Comparison of ENCODE assay signal across 27 cellular contexts in genomic region chr4:8781641-8782040, GRCh38.
"Had no signal": no experiment of that assay in that cellular context is flagged by ENCODE, and none has a peak within 500 bp of the region (broad histone marks: within the 10 kb centered on the region; RNA-seq: fewer than 3 reads in every experiment).

No MANE protein-coding gene starts in this region.

- H3K27ac ChIP-seq: ovary, parathyroid adenoma, psoas muscle, right lobe of liver, sigmoid colon, stomach, thoracic aorta, thyroid gland, tibial nerve, upper lobe of left lung, vagina had no signal

- H3K4me1 Mint-ChIP-seq: natural killer cell; nephron; stimulated activated effector memory CD8-positive, alpha-beta T cell treated with anti-CD3 and anti-CD28 coated beads, Interleukin-12 subunit alpha, Interleukin-12 subunit beta, amount 100 ng/mL, for 72 hours; stimulated activated naive B cell treated with anti-CD40 and anti-IgM and Interleukin-4, amounts not matched to agents 10 μg/mL and 1 μg/mL and 100 μg/mL, for 72 hours had no signal

- H3K4me3 ChIP-seq: ovary, psoas muscle, right lobe of liver, sigmoid colon, stomach, thoracic aorta, thyroid gland, tibial nerve, upper lobe of left lung, vagina had no signal

- H3K36me3 Mint-ChIP-seq: natural killer cell; stimulated activated effector memory CD8-positive, alpha-beta T cell treated with anti-CD3 and anti-CD28 coated beads, Interleukin-12 subunit alpha, Interleukin-12 subunit beta, amount 100 ng/mL, for 72 hours; stimulated activated naive B cell treated with anti-CD40 and anti-IgM and Interleukin-4, amounts not matched to agents 10 μg/mL and 1 μg/mL and 100 μg/mL, for 72 hours had no signal

- ATAC-seq: natural killer cell; psoas muscle; right cardiac atrium; right lobe of liver; stimulated activated effector memory CD8-positive, alpha-beta T cell treated with anti-CD3 and anti-CD28 coated beads, Interleukin-12 subunit alpha, Interleukin-12 subunit beta, amount 100 ng/mL, for 72 hours; stimulated activated naive B cell treated with anti-CD40 and anti-IgM and Interleukin-4, amounts not matched to agents 10 μg/mL and 1 μg/mL and 100 μg/mL, for 72 hours had no signal

- H3K27me3 Mint-ChIP-seq: stimulated activated naive CD8-positive, alpha-beta T cell treated with anti-CD3 and anti-CD28 coated beads, Interleukin-15, Interleukin-2, amounts not matched to agents 100 ng/mL and 50 ng/mL, for 24 hours had no signal

- H3K27ac Mint-ChIP-seq: natural killer cell; nephron; progenitor cell of endocrine pancreas; stimulated activated effector memory CD8-positive, alpha-beta T cell treated with anti-CD3 and anti-CD28 coated beads, Interleukin-12 subunit alpha, Interleukin-12 subunit beta, amount 100 ng/mL, for 72 hours; stimulated activated naive B cell treated with anti-CD40 and anti-IgM and Interleukin-4, amounts not matched to agents 10 μg/mL and 1 μg/mL and 100 μg/mL, for 72 hours; stimulated activated naive CD8-positive, alpha-beta T cell treated with anti-CD3 and anti-CD28 coated beads, Interleukin-15, Interleukin-2, amounts not matched to agents 100 ng/mL and 50 ng/mL, for 24 hours had no signal

- H3K9me3 Mint-ChIP-seq: natural killer cell; nephron; stimulated activated effector memory CD8-positive, alpha-beta T cell treated with anti-CD3 and anti-CD28 coated beads, Interleukin-12 subunit alpha, Interleukin-12 subunit beta, amount 100 ng/mL, for 72 hours; stimulated activated naive B cell treated with anti-CD40 and anti-IgM and Interleukin-4, amounts not matched to agents 10 μg/mL and 1 μg/mL and 100 μg/mL, for 72 hours; stimulated activated naive CD8-positive, alpha-beta T cell treated with anti-CD3 and anti-CD28 coated beads, Interleukin-15, Interleukin-2, amounts not matched to agents 100 ng/mL and 50 ng/mL, for 24 hours had no signal

- DNase-seq: natural killer cell; occipital lobe; ovary; psoas muscle; right lobe of liver; sigmoid colon; small intestine; stimulated activated CD4-positive, alpha-beta T cell treated with anti-CD3 and anti-CD28 coated beads, Interleukin-15, amount 100 ng/mL, for 24 hours; stimulated activated CD4-positive, alpha-beta T cell treated with anti-CD3 and anti-CD28 coated beads, Interleukin-2, amount 100 ng/mL, for 24 hours; stimulated activated CD4-positive, alpha-beta T cell treated with anti-CD3 and anti-CD28 coated beads, Interleukin-2, amount 100 ng/mL, for 48 hours; stimulated activated CD4-positive, alpha-beta T cell treated with anti-CD3 and anti-CD28 coated beads, Interleukin-4, amount 100 ng/mL, for 24 hours; stimulated activated naive B cell treated with anti-CD40 and anti-IgM and Interleukin-4, amounts not matched to agents 10 μg/mL and 1 μg/mL and 100 μg/mL, for 72 hours; stimulated activated naive CD4-positive, alpha-beta T cell treated with Interleukin-2 at 50 U/mL for 16 hours; stomach; thyroid gland; trophoblast cell had no signal

- H3K79me2 ChIP-seq: parathyroid adenoma had no signal

- H3K27me3 ChIP-seq: ovary, right lobe of liver, thyroid gland, tibial nerve, upper lobe of left lung, vagina had no signal

- H3K9ac ChIP-seq: parathyroid adenoma had no signal

- FAIRE-seq: small intestine, urothelium cell line had no signal

- H3K36me3 ChIP-seq: ovary, right lobe of liver, sigmoid colon, stomach, thoracic aorta, thyroid gland, tibial nerve, upper lobe of left lung, vagina had no signal

- H2AFZ ChIP-seq: parathyroid adenoma had no signal

- H3K9me3 ChIP-seq: ovary, psoas muscle, right lobe of liver, sigmoid colon, stomach, thoracic aorta, thyroid gland, upper lobe of left lung, vagina had no signal

- H3K4me3 Mint-ChIP-seq: natural killer cell; nephron; stimulated activated effector memory CD8-positive, alpha-beta T cell treated with anti-CD3 and anti-CD28 coated beads, Interleukin-12 subunit alpha, Interleukin-12 subunit beta, amount 100 ng/mL, for 72 hours; stimulated activated naive B cell treated with anti-CD40 and anti-IgM and Interleukin-4, amounts not matched to agents 10 μg/mL and 1 μg/mL and 100 μg/mL, for 72 hours; stimulated activated naive CD8-positive, alpha-beta T cell treated with anti-CD3 and anti-CD28 coated beads, Interleukin-15, Interleukin-2, amounts not matched to agents 100 ng/mL and 50 ng/mL, for 24 hours had no signal

- H3K4me1 ChIP-seq: parathyroid adenoma, psoas muscle, right lobe of liver, sigmoid colon, stomach, thyroid gland, tibial nerve, upper lobe of left lung, vagina had no signal
